Comparison of ENCODE assay signal across 8 cellular contexts in the genomic region with DNA sequence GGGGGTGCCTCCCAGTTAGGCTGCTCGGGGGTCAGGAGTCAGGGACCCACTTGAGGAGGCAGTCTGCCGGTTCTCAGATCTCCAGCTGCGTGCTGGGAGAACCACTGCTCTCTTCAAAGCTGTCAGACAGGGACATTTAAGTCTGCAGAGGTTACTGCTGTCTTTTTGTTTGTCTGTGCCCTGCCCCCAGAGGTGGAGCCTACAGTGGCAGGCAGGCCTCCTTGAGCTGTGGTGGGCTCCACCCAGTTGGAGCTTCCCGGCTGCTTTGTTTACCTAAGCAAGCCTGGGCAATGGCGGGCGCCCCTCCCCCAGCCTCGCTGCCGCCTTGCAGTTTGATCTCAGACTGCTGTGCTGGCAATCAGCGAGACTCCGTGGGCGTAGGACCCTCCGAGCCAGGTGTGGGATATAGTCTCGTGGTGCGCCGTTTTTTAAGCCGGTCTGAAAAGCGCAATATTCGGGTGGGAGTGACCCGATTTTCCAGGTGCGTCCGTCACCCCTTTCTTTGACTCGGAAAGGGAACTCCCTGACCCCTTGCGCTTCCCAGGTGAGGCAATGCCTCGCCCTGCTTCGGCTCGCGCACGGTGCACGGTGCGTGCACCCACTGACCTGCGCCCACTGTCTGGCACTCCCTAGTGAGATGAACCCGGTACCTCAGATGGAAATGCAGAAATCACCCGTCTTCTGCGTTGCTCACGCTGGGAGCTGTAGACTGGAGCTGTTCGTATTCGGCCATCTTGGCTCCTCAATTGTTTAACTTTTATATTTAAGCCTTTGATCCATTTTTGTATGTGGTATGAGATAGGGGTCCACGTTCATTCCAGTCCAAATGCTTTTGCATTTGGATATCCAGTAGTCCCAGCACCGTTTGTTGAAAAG.
DNase-seq lines count a peak whose midpoint lies in the region; ATAC-seq and TF ChIP-seq lines count a peak whose summit lies in the region.
"Not testable (repeated sequence)": the region's sequence is repeated elsewhere in the genome, so short reads cannot be mapped to it uniquely, and the experiment has no call there.

No MANE protein-coding gene starts in this region.

- H3K79me2 ChIP-seq in GM23338 (replicated peaks; ENCODE audit: insufficient read depth), result not testable (repeated sequence)

- H3K36me3 ChIP-seq in GM23338 (ENCODE audit: insufficient read depth); neuron (ENCODE audit: insufficient read depth, low read length): not testable (repeated sequence)

- DNase-seq in GM23338 (ENCODE audit: low spot score), result peak; percentile 9
- DNase-seq in NCI-H2171 (lab: John Stamatoyannopoulos, UW), result peak; percentile 6
- DNase-seq in T-cell; activated naive CD8-positive, alpha-beta T cell treated with anti-CD3 and anti-CD28 coated beads, Interleukin-2, amount 10 ng/mL, durations not matched to agents 7 days and 5 days; epithelial cell of prostate (ENCODE audit: low read depth, low spot score); immature natural killer cell; type B pancreatic cell (ENCODE audit: extremely low spot score, unreplicated experiment): not testable (repeated sequence)

- not testable (repeated sequence) for H3K4me1 Mint-ChIP-seq in GM23338; T-cell; activated naive CD8-positive, alpha-beta T cell treated with anti-CD3 and anti-CD28 coated beads, Interleukin-2, amount 10 ng/mL, durations not matched to agents 7 days and 5 days; immature natural killer cell; type B pancreatic cell (ENCODE audit: unreplicated experiment)

- not testable (repeated sequence) for ATAC-seq in GM23338; T-cell (replicated peaks in 1 of 4); activated naive CD8-positive, alpha-beta T cell treated with anti-CD3 and anti-CD28 coated beads, Interleukin-2, amount 10 ng/mL, durations not matched to agents 7 days and 5 days (ENCODE audit: low read depth)

- H3K4me2 ChIP-seq in GM23338, result peak overlapping the region; percentile 73

- H3K4me3 Mint-ChIP-seq in GM23338, result peak overlapping the region; percentile 79
- H3K4me3 Mint-ChIP-seq in T-cell, result peak overlapping the region; percentile 58 to 74 (median 61)
- peak overlapping the region; percentile 55 for H3K4me3 Mint-ChIP-seq in activated naive CD8-positive, alpha-beta T cell treated with anti-CD3 and anti-CD28 coated beads, Interleukin-2, amount 10 ng/mL, durations not matched to agents 7 days and 5 days
- peak overlapping the region in 4 of 5 donors; percentile 38 to 69 (median 60) for H3K4me3 Mint-ChIP-seq in immature natural killer cell
- H3K4me3 Mint-ChIP-seq in type B pancreatic cell, result peak overlapping the region; percentile 92

- CTCF ChIA-PET in T-cell (lab: Charles Lee), result not testable (repeated sequence)

- H3K9me3 ChIP-seq in neuron (ENCODE audit: low read length), result not testable (repeated sequence)

- H3K27ac Mint-ChIP-seq in GM23338, result peak overlapping the region; percentile 98
- peak overlapping the region; percentile 44 to 71 for H3K27ac Mint-ChIP-seq in T-cell
- not testable (repeated sequence) for H3K27ac Mint-ChIP-seq in activated naive CD8-positive, alpha-beta T cell treated with anti-CD3 and anti-CD28 coated beads, Interleukin-2, amount 10 ng/mL, durations not matched to agents 7 days and 5 days
- peak overlapping the region in 1 of 6 donors; percentile 45 for H3K27ac Mint-ChIP-seq in immature natural killer cell
- H3K27ac Mint-ChIP-seq in type B pancreatic cell, result peak overlapping the region; percentile 97

- H4K20me1 ChIP-seq in GM23338 (replicated peaks; ENCODE audit: insufficient read depth), result not testable (repeated sequence)

- not testable (repeated sequence) for H3F3A ChIP-seq in GM23338 (replicated peaks; ENCODE audit: low read depth)

- peak overlapping the region; percentile 15; the same call in 1 of the 2 replicates for H3K27ac ChIP-seq in GM23338 (ENCODE audit: low read depth)
- H3K27ac ChIP-seq in epithelial cell of prostate, result peak overlapping the region; percentile 94

- H3K4me1 ChIP-seq in GM23338 (ENCODE audit: insufficient read depth); neuron (ENCODE audit: insufficient read depth, low read length): not testable (repeated sequence)

- not testable (repeated sequence) for H3K36me3 Mint-ChIP-seq in GM23338 (ENCODE audit: low read depth); activated naive CD8-positive, alpha-beta T cell treated with anti-CD3 and anti-CD28 coated beads, Interleukin-2, amount 10 ng/mL, durations not matched to agents 7 days and 5 days; immature natural killer cell; type B pancreatic cell
- H3K36me3 Mint-ChIP-seq in T-cell, result peaks cover 24% of the 10 kb centered on the region

- H3K9me2 ChIP-seq in GM23338 (ENCODE audit: insufficient read depth), result not testable (repeated sequence)

- not testable (repeated sequence) for H3K9me3 Mint-ChIP-seq in GM23338; T-cell; activated naive CD8-positive, alpha-beta T cell treated with anti-CD3 and anti-CD28 coated beads, Interleukin-2, amount 10 ng/mL, durations not matched to agents 7 days and 5 days; immature natural killer cell; type B pancreatic cell

- not testable (repeated sequence) for H3K27me3 Mint-ChIP-seq in GM23338 (ENCODE audit: insufficient read depth, low read depth, poor library complexity); T-cell; activated naive CD8-positive, alpha-beta T cell treated with anti-CD3 and anti-CD28 coated beads, Interleukin-2, amount 10 ng/mL, durations not matched to agents 7 days and 5 days; immature natural killer cell (ENCODE audit: low read depth in 3 of 3); type B pancreatic cell

- TF ChIP-seq CTCF in GM23338 (conservative IDR thresholded peaks at IDR 0.05; ENCODE audit: low read depth in 2 of 2); type B pancreatic cell (conservative IDR thresholded peaks at IDR 0.05): not testable (repeated sequence)

- H2AFZ ChIP-seq in GM23338, result peak overlapping the region; percentile 14; the same call in 1 of the 2 replicates
- not testable (repeated sequence) for H2AFZ ChIP-seq in neuron (ENCODE audit: low read depth, low read length)

- peak overlapping the region; percentile 46 for H3K4me3 ChIP-seq in GM23338
- H3K4me3 ChIP-seq in neuron (ENCODE audit: low read length), result peak overlapping the region; percentile 50

- not testable (repeated sequence) for H3K27me3 ChIP-seq in GM23338 (ENCODE audit: insufficient read depth); neuron (ENCODE audit: insufficient read depth, low read length)

- POLR2A ChIA-PET in T-cell (lab: Charles Lee); activated naive CD8-positive, alpha-beta T cell treated with anti-CD3 and anti-CD28 coated beads, Interleukin-2, amount 10 ng/mL, durations not matched to agents 7 days and 5 days (lab: Charles Lee): not testable (repeated sequence)
